Comparison of ENCODE assay signal across 17 cellular contexts in genomic region chr6:47571488-47571887, GRCh38.
A peak's percentile ranks its signal among the peaks of the same experiment; 100 is the strongest.
DNase-seq lines count a peak whose midpoint lies in the region; ATAC-seq and TF ChIP-seq lines count a peak whose summit lies in the region.
"Had no signal": no experiment of that assay in that cellular context is flagged by ENCODE, and none has a peak within 500 bp of the region (broad histone marks: within the 10 kb centered on the region; RNA-seq: fewer than 3 reads in every experiment).

No MANE protein-coding gene starts in this region.

- CTCF ChIA-PET in HEK293 (lab: Yijun Ruan, JAX): interaction anchor here (0.5 kb wide), 1 partner anchor 188 kb away, joined by 3 read pairs; no protein-coding TSS in a partner anchor

- peaks cover 0 to 10% of the 10 kb centered on the region in 2 experiments; a peak in 2 of 3 replicates for H3K36me3 ChIP-seq in HEK293 (ENCODE audit: control insufficient read depth in 2 of 2, insufficient read depth in 1 of 2, low read length in 2 of 2)
- H3K36me3 ChIP-seq: SJCRH30 had no signal

- no peak overlapping the region for H3K4me3 ChIP-seq in AG10803 (ENCODE audit: low read length)
- H3K4me3 ChIP-seq in HEK293 (ENCODE audit: low read depth, low read length): no peak overlapping the region
- H3K4me3 ChIP-seq: SJCRH30 had no signal

- TF ChIP-seq CTCF in AG10803 (conservative IDR thresholded peaks at IDR 0.05; ENCODE audit: low read length) (no peak), HEK293 (tag by site-specific recombination; IDR thresholded peaks at IDR 0.05) (no peak)

- POLR2A ChIA-PET in HEK293 (lab: Yijun Ruan, JAX): interaction anchor here (0.9 kb wide), 1 partner anchor 94 kb away, joined by 3 read pairs; the partner anchor contains the start of gene CD2AP

- ATAC-seq in central memory CD8-positive, alpha-beta T cell (replicated peaks; ENCODE audit: extremely low read depth, poor library complexity, severe bottlenecking): no peak
- ATAC-seq in effector memory CD8-positive, alpha-beta T cell (replicated peaks): no peak
- ATAC-seq in activated T-helper 17 cell treated with anti-CD3 and anti-CD28 coated beads, Interleukin-2, amount 50 U/mL, for 72 hours (replicated peaks): no peak

- H3K36me3 Mint-ChIP-seq in central memory CD8-positive, alpha-beta T cell (ENCODE audit: insufficient read depth): peaks cover 1% of the 10 kb centered on the region
- peaks cover 7% of the 10 kb centered on the region for H3K36me3 Mint-ChIP-seq in effector memory CD8-positive, alpha-beta T cell (ENCODE audit: insufficient read depth)
- peaks cover 7% of the 10 kb centered on the region for H3K36me3 Mint-ChIP-seq in activated T-helper 17 cell treated with anti-CD3 and anti-CD28 coated beads, Interleukin-2, amount 50 U/mL, for 72 hours (ENCODE audit: low read depth)

- no peak overlapping the region; the same call in 1 of the 2 replicates for H3K27ac ChIP-seq in HEK293 (ENCODE audit: extremely low read depth, low read depth, low read length)
- H3K27ac ChIP-seq: SJCRH30 had no signal

- peaks cover 30% of the 10 kb centered on the region for H3K4me1 ChIP-seq in HEK293 (ENCODE audit: control insufficient read depth, insufficient read depth, low read length)
- H3K4me1 ChIP-seq: SJCRH30 had no signal

- H3K27me3 Mint-ChIP-seq in central memory CD8-positive, alpha-beta T cell: no peaks in the 10 kb centered on the region
- no peaks in the 10 kb centered on the region for H3K27me3 Mint-ChIP-seq in effector memory CD8-positive, alpha-beta T cell
- H3K27me3 Mint-ChIP-seq in activated T-helper 17 cell treated with anti-CD3 and anti-CD28 coated beads, Interleukin-2, amount 50 U/mL, for 72 hours: no peaks in the 10 kb centered on the region
- H3K27me3 Mint-ChIP-seq: CD4-positive, CD25-positive, alpha-beta regulatory T cell had no signal

- no peaks in the 10 kb centered on the region for H3K9me3 Mint-ChIP-seq in central memory CD8-positive, alpha-beta T cell
- H3K9me3 Mint-ChIP-seq in effector memory CD8-positive, alpha-beta T cell: no peaks in the 10 kb centered on the region
- no peaks in the 10 kb centered on the region for H3K9me3 Mint-ChIP-seq in activated T-helper 17 cell treated with anti-CD3 and anti-CD28 coated beads, Interleukin-2, amount 50 U/mL, for 72 hours

- peak overlapping the region; percentile 44 for H3K27ac Mint-ChIP-seq in central memory CD8-positive, alpha-beta T cell (ENCODE audit: low read depth)
- H3K27ac Mint-ChIP-seq in effector memory CD8-positive, alpha-beta T cell: no peak overlapping the region
- H3K27ac Mint-ChIP-seq in activated T-helper 17 cell treated with anti-CD3 and anti-CD28 coated beads, Interleukin-2, amount 50 U/mL, for 72 hours: no peak overlapping the region

- no peaks in the 10 kb centered on the region for H3K9me3 ChIP-seq in HEK293 (ENCODE audit: control insufficient read depth, insufficient read depth, low read depth, low read length)
- H3K9me3 ChIP-seq: SJCRH30 had no signal

- H3K4me3 Mint-ChIP-seq in central memory CD8-positive, alpha-beta T cell: no peak overlapping the region
- H3K4me3 Mint-ChIP-seq in effector memory CD8-positive, alpha-beta T cell: no peak overlapping the region
- H3K4me3 Mint-ChIP-seq in activated T-helper 17 cell treated with anti-CD3 and anti-CD28 coated beads, Interleukin-2, amount 50 U/mL, for 72 hours: no peak overlapping the region
- H3K4me3 Mint-ChIP-seq: CD4-positive, CD25-positive, alpha-beta regulatory T cell had no signal

- DNase-seq in AG10803 (ENCODE audit: low read depth): peak; percentile 17
- DNase-seq in central memory CD8-positive, alpha-beta T cell (ENCODE audit: low spot score in 2 of 2): no peak
- DNase-seq in iris pigment epithelial cell (ENCODE audit: low read depth): peak; percentile 33
- DNase-seq in NCI-H2081 (lab: John Stamatoyannopoulos, UW): no peak
- DNase-seq in activated naive CD4-positive, alpha-beta T cell treated with anti-CD3 and anti-CD28 coated beads, Interleukin-2, amount 50 U/mL, for 16 hours: no peak
- DNase-seq in effector memory CD8-positive, alpha-beta T cell: no peak
- DNase-seq: CD4-positive, CD25-positive, alpha-beta regulatory T cell; COR-L47; DMS79; HCEC 1CT; NCI-H1092 treated with DMSO at 0.1 percent for 48 hours; NCI-H2081 treated with DMSO at 0.1 percent for 48 hours; NCI-H2171 treated with DMSO at 0.1 percent for 48 hours; NCI-H524 treated with DMSO at 0.1 percent for 48 hours; SJCRH30 had no signal

- no peaks in the 10 kb centered on the region for H3K4me1 Mint-ChIP-seq in central memory CD8-positive, alpha-beta T cell
- no peaks in the 10 kb centered on the region for H3K4me1 Mint-ChIP-seq in effector memory CD8-positive, alpha-beta T cell (ENCODE audit: low read depth in 2 of 2)
- H3K4me1 Mint-ChIP-seq in activated T-helper 17 cell treated with anti-CD3 and anti-CD28 coated beads, Interleukin-2, amount 50 U/mL, for 72 hours: no peaks in the 10 kb centered on the region

TF ChIP-seq in HEK293, 187 proteins besides CTCF, POLR2A, EP300 and RAD21:
- no peak for TF ChIP-seq ZFP37 (tag by site-specific recombination; IDR thresholded peaks at IDR 0.05)
- TF ChIP-seq ZNF398 (tag by site-specific recombination; IDR thresholded peaks at IDR 0.05): no peak
- no peak for TF ChIP-seq ZNF660 (tag by site-specific recombination; IDR thresholded peaks at IDR 0.05)
- no peak for TF ChIP-seq ATF2 (tag by site-specific recombination; IDR thresholded peaks at IDR 0.05; ENCODE audit: low read depth)
- TF ChIP-seq YY2 (tag by site-specific recombination; IDR thresholded peaks at IDR 0.05): no peak
- TF ChIP-seq GFI1B (tag by site-specific recombination; IDR thresholded peaks at IDR 0.05): no peak
- no peak for TF ChIP-seq ZNF16 (tag by site-specific recombination; IDR thresholded peaks at IDR 0.05; ENCODE audit: low read depth)
- TF ChIP-seq PRDM6 (tag by site-specific recombination; IDR thresholded peaks at IDR 0.05): 0 out of 2 replicates have a peak, but pooled peaks have one; percentile 13
- TF ChIP-seq FEZF1 (tag by site-specific recombination; IDR thresholded peaks at IDR 0.05): peak; percentile 81
- no peak for TF ChIP-seq IKZF3 (tag by site-specific recombination; IDR thresholded peaks at IDR 0.05)
- TF ChIP-seq ZNF169 (tag by site-specific recombination; IDR thresholded peaks at IDR 0.05): no peak
- TF ChIP-seq ZNF292 (tag by site-specific recombination; IDR thresholded peaks at IDR 0.05; ENCODE audit: borderline replicate concordance, low read depth): no peak
- no peak for TF ChIP-seq HOXA7 (CRISPR knock-in tag; IDR thresholded peaks at IDR 0.05; ENCODE audit: borderline replicate concordance)

Comparison
In these comparisons a context has a peak if more than half of its experiments do, and no peak if none do; other contexts are left out.
1. DNase-seq: peak in AG10803 (single experiment) and iris pigment epithelial cell (single experiment); none in central memory CD8-positive, alpha-beta T cell (0 of 2), NCI-H2081 (0 of 2), activated naive CD4-positive, alpha-beta T cell treated with anti-CD3 and anti-CD28 coated beads, Interleukin-2, amount 50 U/mL, for 16 hours (single experiment) and effector memory CD8-positive, alpha-beta T cell (0 of 3).